Comparison of ENCODE assay signal across 9 cellular contexts in the genomic region with DNA sequence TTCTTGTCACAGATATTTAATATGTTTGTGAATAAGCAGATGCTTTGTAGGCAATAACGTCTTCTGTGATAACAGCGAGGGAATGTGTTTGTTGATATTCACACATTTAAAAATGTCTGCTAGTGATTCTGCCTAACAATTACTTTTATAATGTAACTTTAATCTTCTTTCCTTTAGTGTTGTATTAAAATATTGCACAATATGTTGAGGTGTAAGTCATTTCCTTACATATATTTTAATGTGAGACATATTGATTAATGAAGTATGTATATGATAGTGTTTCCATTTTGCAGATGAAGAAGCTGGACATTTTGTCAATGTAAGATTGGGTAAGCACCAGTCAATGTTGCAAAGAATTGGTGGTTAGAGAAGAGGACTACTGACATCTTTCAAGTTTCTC.
"Had no signal": no experiment of that assay in that cellular context is flagged by ENCODE, and none has a peak within 500 bp of the region (broad histone marks: within the 10 kb centered on the region; RNA-seq: fewer than 3 reads in every experiment).

No MANE protein-coding gene starts in this region.

- H3K4me1 ChIP-seq: HAP-1 had no signal

- H3K4me1 Mint-ChIP-seq: IgD-negative memory B cell had no signal

- ATAC-seq: HCT116 had no signal

- DNase-seq: GM23248, GOT3, H7, HFFc6, KG1 had no signal

- H3K36me3 ChIP-seq: HAP-1 had no signal

- H3K4me3 ChIP-seq: GM23248, HAP-1 had no signal

- H3K27ac ChIP-seq: GM23248, HL-60 had no signal

- H3K27ac Mint-ChIP-seq: HFFc6, IgD-negative memory B cell had no signal

- H3K36me3 Mint-ChIP-seq: IgD-negative memory B cell had no signal

- H3K9ac ChIP-seq: GM23248 had no signal

- H2AFZ ChIP-seq: GM23248 had no signal

- H3K9me3 ChIP-seq: HAP-1 had no signal

- H3K4me3 Mint-ChIP-seq: HFFc6, IgD-negative memory B cell had no signal

- H3K27me3 Mint-ChIP-seq: IgD-negative memory B cell had no signal

- H3K9me3 Mint-ChIP-seq: HFFc6 had no signal
